ENCODE assay signal across 1 cellular context in the genomic region with DNA sequence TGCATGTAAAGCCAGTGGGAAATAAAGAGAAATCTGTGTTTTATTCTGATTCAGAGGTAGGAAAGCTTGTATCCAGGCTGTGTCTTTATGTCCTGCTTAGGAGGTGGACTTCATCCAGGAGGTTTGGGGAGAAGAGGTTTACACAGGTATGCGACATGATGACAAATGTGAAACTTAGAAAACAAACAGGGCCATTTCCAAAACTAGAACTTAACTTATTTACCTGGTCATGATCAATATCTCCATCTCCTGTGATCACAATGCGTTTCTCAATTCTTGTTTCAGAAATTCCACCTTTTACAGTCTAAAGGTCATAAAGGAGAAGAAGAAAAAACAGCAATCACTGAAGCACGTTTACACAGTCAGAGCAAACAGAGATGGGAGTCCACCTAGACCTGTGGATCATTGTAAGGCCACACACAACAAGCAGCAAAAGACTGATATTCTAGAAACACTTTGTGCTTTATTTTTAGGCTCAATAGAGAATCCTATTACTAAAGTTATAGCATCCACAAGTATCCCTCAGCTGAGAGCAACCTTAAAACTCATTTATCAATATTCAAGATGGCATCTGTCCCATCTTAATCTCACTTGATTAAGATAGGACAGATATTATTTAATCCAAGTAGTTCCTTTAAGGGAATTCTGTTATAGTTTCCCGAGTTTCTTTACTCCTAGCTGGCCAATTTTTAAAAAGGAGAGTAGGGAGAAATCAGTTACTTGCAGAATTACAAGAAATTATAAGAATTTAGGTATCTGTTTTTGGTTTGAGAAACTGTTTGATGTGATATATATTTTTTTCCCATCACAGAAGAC.
TF ChIP-seq lines count a peak whose summit lies in the region.

No MANE protein-coding gene starts in this region.

TF ChIP-seq in HepG2, 621 proteins besides CTCF, POLR2A, EP300 and RAD21 (continued from another document and continues in another):
- TF ChIP-seq, protein P1, sequence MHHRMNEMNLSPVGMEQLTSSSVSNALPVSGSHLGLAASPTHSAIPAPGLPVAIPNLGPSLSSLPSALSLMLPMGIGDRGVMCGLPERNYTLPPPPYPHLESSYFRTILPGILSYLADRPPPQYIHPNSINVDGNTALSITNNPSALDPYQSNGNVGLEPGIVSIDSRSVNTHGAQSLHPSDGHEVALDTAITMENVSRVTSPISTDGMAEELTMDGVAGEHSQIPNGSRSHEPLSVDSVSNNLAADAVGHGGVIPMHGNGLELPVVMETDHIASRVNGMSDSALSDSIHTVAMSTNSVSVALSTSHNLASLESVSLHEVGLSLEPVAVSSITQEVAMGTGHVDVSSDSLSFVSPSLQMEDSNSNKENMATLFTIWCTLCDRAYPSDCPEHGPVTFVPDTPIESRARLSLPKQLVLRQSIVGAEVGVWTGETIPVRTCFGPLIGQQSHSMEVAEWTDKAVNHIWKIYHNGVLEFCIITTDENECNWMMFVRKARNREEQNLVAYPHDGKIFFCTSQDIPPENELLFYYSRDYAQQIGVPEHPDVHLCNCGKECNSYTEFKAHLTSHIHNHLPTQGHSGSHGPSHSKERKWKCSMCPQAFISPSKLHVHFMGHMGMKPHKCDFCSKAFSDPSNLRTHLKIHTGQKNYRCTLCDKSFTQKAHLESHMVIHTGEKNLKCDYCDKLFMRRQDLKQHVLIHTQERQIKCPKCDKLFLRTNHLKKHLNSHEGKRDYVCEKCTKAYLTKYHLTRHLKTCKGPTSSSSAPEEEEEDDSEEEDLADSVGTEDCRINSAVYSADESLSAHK (CRISPR knock-in tag; IDR thresholded peaks at IDR 0.05; ENCODE audit: borderline replicate concordance): no peak
- TF ChIP-seq SP5 (CRISPR knock-in tag; IDR thresholded peaks at IDR 0.05; ENCODE audit: borderline replicate concordance, low read depth) (peak; percentile 83), CREM (IDR thresholded peaks at IDR 0.05) (peak; percentile 98), CREM (CRISPR knock-in tag; IDR thresholded peaks at IDR 0.05) (no peak), ZNF557 (CRISPR knock-in tag; IDR thresholded peaks at IDR 0.05) (no peak), ZNF724P (CRISPR knock-in tag; IDR thresholded peaks at IDR 0.05; ENCODE audit: borderline replicate concordance) (no peak), GTF2F1 (IDR thresholded peaks at IDR 0.05; ENCODE audit: low read length) (no peak), ZNF383 (CRISPR knock-in tag; IDR thresholded peaks at IDR 0.05; ENCODE audit: borderline replicate concordance) (no peak), LCORL (IDR thresholded peaks at IDR 0.05) (peak; percentile 97), LCORL (CRISPR knock-in tag; IDR thresholded peaks at IDR 0.05) (peak; percentile 100), ZNF101 (CRISPR knock-in tag; IDR thresholded peaks at IDR 0.05; ENCODE audit: borderline replicate concordance, low read depth) (no peak), RFX1 (IDR thresholded peaks at IDR 0.05) (no peak), MAZ (IDR thresholded peaks at IDR 0.05; ENCODE audit: borderline replicate concordance, low read depth, low read length) (no peak), MAZ (CRISPR knock-in tag; IDR thresholded peaks at IDR 0.05; ENCODE audit: low read depth) (peak; percentile 76; the same call in 1 of the 2 replicates), ZNF552 (CRISPR knock-in tag; IDR thresholded peaks at IDR 0.05; ENCODE audit: borderline replicate concordance) (no peak), FIP1L1 (IDR thresholded peaks at IDR 0.05; ENCODE audit: borderline replicate concordance, insufficient read depth, low read depth, low read length) (no peak), KAT7 (CRISPR knock-in tag; IDR thresholded peaks at IDR 0.05; ENCODE audit: borderline replicate concordance) (peak; percentile 96), CBFB (CRISPR knock-in tag; IDR thresholded peaks at IDR 0.05) (peak; percentile 81), ZNF781 (CRISPR knock-in tag; IDR thresholded peaks at IDR 0.05; ENCODE audit: borderline replicate concordance, not compliant biosample characterization) (no peak), GABPA (IDR thresholded peaks at IDR 0.05; ENCODE audit: low read depth, low read length) (no peak), GABPA (CRISPR knock-in tag; IDR thresholded peaks at IDR 0.05; ENCODE audit: low read depth) (peak; percentile 43; the same call in 1 of the 2 replicates), ZMYM2 (CRISPR knock-in tag; IDR thresholded peaks at IDR 0.05) (peak; percentile 59), ONECUT2 (CRISPR knock-in tag; IDR thresholded peaks at IDR 0.05) (peak; percentile 97), ZBTB7A (CRISPR knock-in tag; IDR thresholded peaks at IDR 0.05) (no peak; the same call in 1 of the 2 replicates), CHD2 (IDR thresholded peaks at IDR 0.05; ENCODE audit: low read depth, low read length) (no peak), MEIS2 (CRISPR knock-in tag; IDR thresholded peaks at IDR 0.05) (peak; percentile 98), HNRNPUL1 (IDR thresholded peaks at IDR 0.05; ENCODE audit: low read depth, low read length) (no peak), ZFP1 (CRISPR knock-in tag; IDR thresholded peaks at IDR 0.05) (peak; percentile 95)
- TF ChIP-seq, protein P2, sequence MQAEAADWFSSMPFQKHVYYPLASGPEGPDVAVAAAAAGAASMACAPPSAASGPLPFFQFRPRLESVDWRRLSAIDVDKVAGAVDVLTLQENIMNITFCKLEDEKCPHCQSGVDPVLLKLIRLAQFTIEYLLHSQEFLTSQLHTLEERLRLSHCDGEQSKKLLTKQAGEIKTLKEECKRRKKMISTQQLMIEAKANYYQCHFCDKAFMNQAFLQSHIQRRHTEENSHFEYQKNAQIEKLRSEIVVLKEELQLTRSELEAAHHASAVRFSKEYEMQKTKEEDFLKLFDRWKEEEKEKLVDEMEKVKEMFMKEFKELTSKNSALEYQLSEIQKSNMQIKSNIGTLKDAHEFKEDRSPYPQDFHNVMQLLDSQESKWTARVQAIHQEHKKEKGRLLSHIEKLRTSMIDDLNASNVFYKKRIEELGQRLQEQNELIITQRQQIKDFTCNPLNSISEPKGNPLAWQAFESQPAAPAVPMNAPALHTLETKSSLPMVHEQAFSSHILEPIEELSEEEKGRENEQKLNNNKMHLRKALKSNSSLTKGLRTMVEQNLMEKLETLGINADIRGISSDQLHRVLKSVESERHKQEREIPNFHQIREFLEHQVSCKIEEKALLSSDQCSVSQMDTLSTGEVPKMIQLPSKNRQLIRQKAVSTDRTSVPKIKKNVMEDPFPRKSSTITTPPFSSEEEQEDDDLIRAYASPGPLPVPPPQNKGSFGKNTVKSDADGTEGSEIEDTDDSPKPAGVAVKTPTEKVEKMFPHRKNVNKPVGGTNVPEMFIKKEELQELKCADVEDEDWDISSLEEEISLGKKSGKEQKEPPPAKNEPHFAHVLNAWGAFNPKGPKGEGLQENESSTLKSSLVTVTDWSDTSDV (CRISPR knock-in tag; IDR thresholded peaks at IDR 0.05): no peak
- TF ChIP-seq, protein P3, sequence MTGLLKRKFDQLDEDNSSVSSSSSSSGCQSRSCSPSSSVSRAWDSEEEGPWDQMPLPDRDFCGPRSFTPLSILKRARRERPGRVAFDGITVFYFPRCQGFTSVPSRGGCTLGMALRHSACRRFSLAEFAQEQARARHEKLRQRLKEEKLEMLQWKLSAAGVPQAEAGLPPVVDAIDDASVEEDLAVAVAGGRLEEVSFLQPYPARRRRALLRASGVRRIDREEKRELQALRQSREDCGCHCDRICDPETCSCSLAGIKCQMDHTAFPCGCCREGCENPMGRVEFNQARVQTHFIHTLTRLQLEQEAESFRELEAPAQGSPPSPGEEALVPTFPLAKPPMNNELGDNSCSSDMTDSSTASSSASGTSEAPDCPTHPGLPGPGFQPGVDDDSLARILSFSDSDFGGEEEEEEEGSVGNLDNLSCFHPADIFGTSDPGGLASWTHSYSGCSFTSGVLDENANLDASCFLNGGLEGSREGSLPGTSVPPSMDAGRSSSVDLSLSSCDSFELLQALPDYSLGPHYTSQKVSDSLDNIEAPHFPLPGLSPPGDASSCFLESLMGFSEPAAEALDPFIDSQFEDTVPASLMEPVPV (CRISPR knock-in tag; IDR thresholded peaks at IDR 0.05): 0 out of 2 replicates have a peak, but pooled peaks have one; percentile 40
- TF ChIP-seq, protein P4, sequence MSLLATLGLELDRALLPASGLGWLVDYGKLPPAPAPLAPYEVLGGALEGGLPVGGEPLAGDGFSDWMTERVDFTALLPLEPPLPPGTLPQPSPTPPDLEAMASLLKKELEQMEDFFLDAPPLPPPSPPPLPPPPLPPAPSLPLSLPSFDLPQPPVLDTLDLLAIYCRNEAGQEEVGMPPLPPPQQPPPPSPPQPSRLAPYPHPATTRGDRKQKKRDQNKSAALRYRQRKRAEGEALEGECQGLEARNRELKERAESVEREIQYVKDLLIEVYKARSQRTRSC (CRISPR knock-in tag; IDR thresholded peaks at IDR 0.05; ENCODE audit: low read depth): no peak
- TF ChIP-seq, protein P5, sequence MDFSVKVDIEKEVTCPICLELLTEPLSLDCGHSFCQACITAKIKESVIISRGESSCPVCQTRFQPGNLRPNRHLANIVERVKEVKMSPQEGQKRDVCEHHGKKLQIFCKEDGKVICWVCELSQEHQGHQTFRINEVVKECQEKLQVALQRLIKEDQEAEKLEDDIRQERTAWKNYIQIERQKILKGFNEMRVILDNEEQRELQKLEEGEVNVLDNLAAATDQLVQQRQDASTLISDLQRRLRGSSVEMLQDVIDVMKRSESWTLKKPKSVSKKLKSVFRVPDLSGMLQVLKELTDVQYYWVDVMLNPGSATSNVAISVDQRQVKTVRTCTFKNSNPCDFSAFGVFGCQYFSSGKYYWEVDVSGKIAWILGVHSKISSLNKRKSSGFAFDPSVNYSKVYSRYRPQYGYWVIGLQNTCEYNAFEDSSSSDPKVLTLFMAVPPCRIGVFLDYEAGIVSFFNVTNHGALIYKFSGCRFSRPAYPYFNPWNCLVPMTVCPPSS (IDR thresholded peaks at IDR 0.05): no peak
- TF ChIP-seq, protein P6, sequence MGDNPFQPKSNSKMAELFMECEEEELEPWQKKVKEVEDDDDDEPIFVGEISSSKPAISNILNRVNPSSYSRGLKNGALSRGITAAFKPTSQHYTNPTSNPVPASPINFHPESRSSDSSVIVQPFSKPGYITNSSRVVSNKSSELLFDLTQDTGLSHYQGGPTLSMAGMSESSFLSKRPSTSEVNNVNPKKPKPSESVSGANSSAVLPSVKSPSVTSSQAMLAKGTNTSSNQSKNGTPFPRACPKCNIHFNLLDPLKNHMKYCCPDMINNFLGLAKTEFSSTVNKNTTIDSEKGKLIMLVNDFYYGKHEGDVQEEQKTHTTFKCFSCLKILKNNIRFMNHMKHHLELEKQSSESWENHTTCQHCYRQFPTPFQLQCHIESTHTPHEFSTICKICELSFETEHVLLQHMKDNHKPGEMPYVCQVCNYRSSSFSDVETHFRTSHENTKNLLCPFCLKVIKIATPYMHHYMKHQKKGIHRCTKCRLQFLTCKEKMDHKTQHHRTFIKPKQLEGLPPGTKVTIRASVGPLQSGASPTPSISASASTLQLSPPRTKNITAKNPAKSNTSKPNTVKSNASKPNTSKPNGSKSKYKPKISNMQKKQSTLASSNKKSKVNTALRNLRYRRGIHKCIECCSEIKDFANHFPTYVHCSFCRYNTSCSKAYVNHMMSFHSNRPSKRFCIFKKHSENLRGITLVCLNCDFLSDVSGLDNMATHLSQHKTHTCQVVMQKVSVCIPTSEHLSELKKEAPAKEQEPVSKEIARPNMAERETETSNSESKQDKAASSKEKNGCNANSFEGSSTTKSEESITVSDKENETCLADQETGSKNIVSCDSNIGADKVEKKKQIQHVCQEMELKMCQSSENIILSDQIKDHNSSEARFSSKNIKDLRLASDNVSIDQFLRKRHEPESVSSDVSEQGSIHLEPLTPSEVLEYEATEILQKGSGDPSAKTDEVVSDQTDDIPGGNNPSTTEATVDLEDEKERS (CRISPR knock-in tag; IDR thresholded peaks at IDR 0.05): peak; percentile 91
- TF ChIP-seq, protein P7, sequence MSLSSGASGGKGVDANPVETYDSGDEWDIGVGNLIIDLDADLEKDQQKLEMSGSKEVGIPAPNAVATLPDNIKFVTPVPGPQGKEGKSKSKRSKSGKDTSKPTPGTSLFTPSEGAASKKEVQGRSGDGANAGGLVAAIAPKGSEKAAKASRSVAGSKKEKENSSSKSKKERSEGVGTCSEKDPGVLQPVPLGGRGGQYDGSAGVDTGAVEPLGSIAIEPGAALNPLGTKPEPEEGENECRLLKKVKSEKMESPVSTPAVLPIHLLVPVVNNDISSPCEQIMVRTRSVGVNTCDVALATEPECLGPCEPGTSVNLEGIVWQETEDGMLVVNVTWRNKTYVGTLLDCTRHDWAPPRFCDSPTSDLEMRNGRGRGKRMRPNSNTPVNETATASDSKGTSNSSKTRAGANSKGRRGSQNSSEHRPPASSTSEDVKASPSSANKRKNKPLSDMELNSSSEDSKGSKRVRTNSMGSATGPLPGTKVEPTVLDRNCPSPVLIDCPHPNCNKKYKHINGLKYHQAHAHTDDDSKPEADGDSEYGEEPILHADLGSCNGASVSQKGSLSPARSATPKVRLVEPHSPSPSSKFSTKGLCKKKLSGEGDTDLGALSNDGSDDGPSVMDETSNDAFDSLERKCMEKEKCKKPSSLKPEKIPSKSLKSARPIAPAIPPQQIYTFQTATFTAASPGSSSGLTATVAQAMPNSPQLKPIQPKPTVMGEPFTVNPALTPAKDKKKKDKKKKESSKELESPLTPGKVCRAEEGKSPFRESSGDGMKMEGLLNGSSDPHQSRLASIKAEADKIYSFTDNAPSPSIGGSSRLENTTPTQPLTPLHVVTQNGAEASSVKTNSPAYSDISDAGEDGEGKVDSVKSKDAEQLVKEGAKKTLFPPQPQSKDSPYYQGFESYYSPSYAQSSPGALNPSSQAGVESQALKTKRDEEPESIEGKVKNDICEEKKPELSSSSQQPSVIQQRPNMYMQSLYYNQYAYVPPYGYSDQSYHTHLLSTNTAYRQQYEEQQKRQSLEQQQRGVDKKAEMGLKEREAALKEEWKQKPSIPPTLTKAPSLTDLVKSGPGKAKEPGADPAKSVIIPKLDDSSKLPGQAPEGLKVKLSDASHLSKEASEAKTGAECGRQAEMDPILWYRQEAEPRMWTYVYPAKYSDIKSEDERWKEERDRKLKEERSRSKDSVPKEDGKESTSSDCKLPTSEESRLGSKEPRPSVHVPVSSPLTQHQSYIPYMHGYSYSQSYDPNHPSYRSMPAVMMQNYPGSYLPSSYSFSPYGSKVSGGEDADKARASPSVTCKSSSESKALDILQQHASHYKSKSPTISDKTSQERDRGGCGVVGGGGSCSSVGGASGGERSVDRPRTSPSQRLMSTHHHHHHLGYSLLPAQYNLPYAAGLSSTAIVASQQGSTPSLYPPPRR (CRISPR knock-in tag; IDR thresholded peaks at IDR 0.05; ENCODE audit: borderline replicate concordance): peak; percentile 99
- TF ChIP-seq, protein P8, sequence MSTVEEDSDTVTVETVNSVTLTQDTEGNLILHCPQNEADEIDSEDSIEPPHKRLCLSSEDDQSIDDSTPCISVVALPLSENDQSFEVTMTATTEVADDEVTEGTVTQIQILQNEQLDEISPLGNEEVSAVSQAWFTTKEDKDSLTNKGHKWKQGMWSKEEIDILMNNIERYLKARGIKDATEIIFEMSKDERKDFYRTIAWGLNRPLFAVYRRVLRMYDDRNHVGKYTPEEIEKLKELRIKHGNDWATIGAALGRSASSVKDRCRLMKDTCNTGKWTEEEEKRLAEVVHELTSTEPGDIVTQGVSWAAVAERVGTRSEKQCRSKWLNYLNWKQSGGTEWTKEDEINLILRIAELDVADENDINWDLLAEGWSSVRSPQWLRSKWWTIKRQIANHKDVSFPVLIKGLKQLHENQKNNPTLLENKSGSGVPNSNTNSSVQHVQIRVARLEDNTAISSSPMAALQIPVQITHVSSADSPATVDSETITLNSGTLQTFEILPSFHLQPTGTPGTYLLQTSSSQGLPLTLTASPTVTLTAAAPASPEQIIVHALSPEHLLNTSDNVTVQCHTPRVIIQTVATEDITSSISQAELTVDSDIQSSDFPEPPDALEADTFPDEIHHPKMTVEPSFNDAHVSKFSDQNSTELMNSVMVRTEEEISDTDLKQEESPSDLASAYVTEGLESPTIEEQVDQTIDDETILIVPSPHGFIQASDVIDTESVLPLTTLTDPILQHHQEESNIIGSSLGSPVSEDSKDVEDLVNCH (CRISPR knock-in tag; IDR thresholded peaks at IDR 0.05): no peak
